ENCODE assay signal across 1 cellular context in the genomic region with DNA sequence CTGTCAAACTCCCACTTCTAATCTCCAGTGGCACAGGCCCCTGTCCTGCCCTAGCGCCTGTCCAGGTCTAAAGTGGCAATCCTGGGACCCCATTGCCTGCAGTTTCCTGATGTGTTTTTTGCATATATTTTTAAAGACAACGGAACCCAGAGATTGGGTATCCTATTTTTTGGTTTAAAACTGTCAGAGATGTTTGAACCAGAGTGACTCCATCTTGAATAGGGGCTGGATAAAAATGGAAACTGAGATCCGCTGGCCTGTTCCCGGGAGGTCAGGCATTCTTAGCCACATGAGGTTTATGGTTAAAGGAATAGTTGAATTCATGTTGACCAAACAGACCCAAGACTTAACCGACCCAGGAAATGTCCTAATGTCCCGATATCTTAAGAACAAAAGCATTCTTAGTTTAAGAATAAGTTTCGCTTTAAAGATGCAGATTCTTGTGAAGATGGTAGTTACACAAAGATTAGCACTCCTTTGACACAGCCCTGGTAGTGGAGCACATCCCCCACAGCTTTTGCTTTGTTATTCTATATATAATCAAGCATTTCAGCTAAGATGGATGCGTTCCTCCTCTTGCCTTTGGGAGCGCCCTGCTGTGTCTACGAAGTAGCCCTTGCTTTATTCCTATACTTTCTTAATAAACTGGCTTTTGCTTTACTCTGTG.
A peak's percentile ranks its signal among the peaks of the same experiment; 100 is the strongest.
TF ChIP-seq lines count a peak whose summit lies in the region.

No MANE protein-coding gene starts in this region.

TF ChIP-seq in WTC11, 78 proteins besides CTCF, POLR2A, EP300 and RAD21 (continued from another document and continues in another):
- TF ChIP-seq, protein P1, sequence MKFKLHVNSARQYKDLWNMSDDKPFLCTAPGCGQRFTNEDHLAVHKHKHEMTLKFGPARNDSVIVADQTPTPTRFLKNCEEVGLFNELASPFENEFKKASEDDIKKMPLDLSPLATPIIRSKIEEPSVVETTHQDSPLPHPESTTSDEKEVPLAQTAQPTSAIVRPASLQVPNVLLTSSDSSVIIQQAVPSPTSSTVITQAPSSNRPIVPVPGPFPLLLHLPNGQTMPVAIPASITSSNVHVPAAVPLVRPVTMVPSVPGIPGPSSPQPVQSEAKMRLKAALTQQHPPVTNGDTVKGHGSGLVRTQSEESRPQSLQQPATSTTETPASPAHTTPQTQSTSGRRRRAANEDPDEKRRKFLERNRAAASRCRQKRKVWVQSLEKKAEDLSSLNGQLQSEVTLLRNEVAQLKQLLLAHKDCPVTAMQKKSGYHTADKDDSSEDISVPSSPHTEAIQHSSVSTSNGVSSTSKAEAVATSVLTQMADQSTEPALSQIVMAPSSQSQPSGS (CRISPR knock-in tag; IDR thresholded peaks at IDR 0.05; ENCODE audit: borderline replicate concordance, low read depth), result no peak
- TF ChIP-seq ZNF423 (CRISPR knock-in tag; IDR thresholded peaks at IDR 0.05) (peak; percentile 89), GRHL2 (CRISPR knock-in tag; IDR thresholded peaks at IDR 0.05; ENCODE audit: insufficient replicate concordance, severe bottlenecking) (peak; percentile 79), TEAD4 (CRISPR knock-in tag; IDR thresholded peaks at IDR 0.05) (no peak), NFYB (CRISPR knock-in tag; conservative IDR thresholded peaks at IDR 0.05; ENCODE audit: low read depth) (no peak), NR2C2 (CRISPR knock-in tag; IDR thresholded peaks at IDR 0.05) (no peak), SMAD3 (CRISPR knock-in tag; IDR thresholded peaks at IDR 0.05; ENCODE audit: borderline replicate concordance) (no peak), JUN (CRISPR knock-in tag; IDR thresholded peaks at IDR 0.05) (no peak), FOXK1 (CRISPR knock-in tag; IDR thresholded peaks at IDR 0.05) (no peak), NR3C1 (CRISPR knock-in tag; conservative IDR thresholded peaks at IDR 0.05; ENCODE audit: low read depth) (no peak), CBFB (CRISPR knock-in tag; IDR thresholded peaks at IDR 0.05; ENCODE audit: low read depth) (no peak), CREM (CRISPR knock-in tag; IDR thresholded peaks at IDR 0.05) (no peak), ZNF121 (CRISPR knock-in tag; IDR thresholded peaks at IDR 0.05) (no peak), ESRRA (CRISPR knock-in tag; IDR thresholded peaks at IDR 0.05; ENCODE audit: borderline replicate concordance) (no peak), ZNF317 (CRISPR knock-in tag; IDR thresholded peaks at IDR 0.05; ENCODE audit: borderline replicate concordance, low read depth) (no peak), JAZF1 (CRISPR knock-in tag; IDR thresholded peaks at IDR 0.05) (no peak), RORB (CRISPR knock-in tag; IDR thresholded peaks at IDR 0.05) (no peak), SP1 (CRISPR knock-in tag; conservative IDR thresholded peaks at IDR 0.05) (no peak), GABPB1 (CRISPR knock-in tag; IDR thresholded peaks at IDR 0.05) (no peak), FOXJ3 (CRISPR knock-in tag; IDR thresholded peaks at IDR 0.05; ENCODE audit: borderline replicate concordance) (0 out of 2 replicates have a peak, but pooled peaks have one; percentile 45), EMX1 (CRISPR knock-in tag; IDR thresholded peaks at IDR 0.05) (peak; percentile 79; the same call in 1 of the 2 replicates), SOX15 (CRISPR knock-in tag; IDR thresholded peaks at IDR 0.05) (no peak), ZBTB21 (CRISPR knock-in tag; IDR thresholded peaks at IDR 0.05; ENCODE audit: borderline replicate concordance) (no peak), ETV6 (CRISPR knock-in tag; IDR thresholded peaks at IDR 0.05) (no peak), ZNF219 (CRISPR knock-in tag; IDR thresholded peaks at IDR 0.05; ENCODE audit: borderline replicate concordance) (no peak), NR1H2 (CRISPR knock-in tag; IDR thresholded peaks at IDR 0.05) (no peak), ZNF263 (CRISPR knock-in tag; IDR thresholded peaks at IDR 0.05; ENCODE audit: low read depth) (no peak), MXD4 (CRISPR knock-in tag; IDR thresholded peaks at IDR 0.05; ENCODE audit: borderline replicate concordance) (peak; percentile 99)
- TF ChIP-seq, protein P2, sequence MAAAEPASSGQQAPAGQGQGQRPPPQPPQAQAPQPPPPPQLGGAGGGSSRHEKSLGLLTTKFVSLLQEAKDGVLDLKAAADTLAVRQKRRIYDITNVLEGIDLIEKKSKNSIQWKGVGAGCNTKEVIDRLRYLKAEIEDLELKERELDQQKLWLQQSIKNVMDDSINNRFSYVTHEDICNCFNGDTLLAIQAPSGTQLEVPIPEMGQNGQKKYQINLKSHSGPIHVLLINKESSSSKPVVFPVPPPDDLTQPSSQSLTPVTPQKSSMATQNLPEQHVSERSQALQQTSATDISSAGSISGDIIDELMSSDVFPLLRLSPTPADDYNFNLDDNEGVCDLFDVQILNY (CRISPR knock-in tag; IDR thresholded peaks at IDR 0.05), result no peak
- TF ChIP-seq, protein P3, sequence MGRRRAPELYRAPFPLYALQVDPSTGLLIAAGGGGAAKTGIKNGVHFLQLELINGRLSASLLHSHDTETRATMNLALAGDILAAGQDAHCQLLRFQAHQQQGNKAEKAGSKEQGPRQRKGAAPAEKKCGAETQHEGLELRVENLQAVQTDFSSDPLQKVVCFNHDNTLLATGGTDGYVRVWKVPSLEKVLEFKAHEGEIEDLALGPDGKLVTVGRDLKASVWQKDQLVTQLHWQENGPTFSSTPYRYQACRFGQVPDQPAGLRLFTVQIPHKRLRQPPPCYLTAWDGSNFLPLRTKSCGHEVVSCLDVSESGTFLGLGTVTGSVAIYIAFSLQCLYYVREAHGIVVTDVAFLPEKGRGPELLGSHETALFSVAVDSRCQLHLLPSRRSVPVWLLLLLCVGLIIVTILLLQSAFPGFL (CRISPR knock-in tag; IDR thresholded peaks at IDR 0.05; ENCODE audit: borderline replicate concordance), result no peak
- TF ChIP-seq, protein P4, sequence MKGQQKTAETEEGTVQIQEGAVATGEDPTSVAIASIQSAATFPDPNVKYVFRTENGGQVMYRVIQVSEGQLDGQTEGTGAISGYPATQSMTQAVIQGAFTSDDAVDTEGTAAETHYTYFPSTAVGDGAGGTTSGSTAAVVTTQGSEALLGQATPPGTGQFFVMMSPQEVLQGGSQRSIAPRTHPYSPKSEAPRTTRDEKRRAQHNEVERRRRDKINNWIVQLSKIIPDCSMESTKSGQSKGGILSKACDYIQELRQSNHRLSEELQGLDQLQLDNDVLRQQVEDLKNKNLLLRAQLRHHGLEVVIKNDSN (CRISPR knock-in tag; IDR thresholded peaks at IDR 0.05), result no peak
- TF ChIP-seq, protein P5, sequence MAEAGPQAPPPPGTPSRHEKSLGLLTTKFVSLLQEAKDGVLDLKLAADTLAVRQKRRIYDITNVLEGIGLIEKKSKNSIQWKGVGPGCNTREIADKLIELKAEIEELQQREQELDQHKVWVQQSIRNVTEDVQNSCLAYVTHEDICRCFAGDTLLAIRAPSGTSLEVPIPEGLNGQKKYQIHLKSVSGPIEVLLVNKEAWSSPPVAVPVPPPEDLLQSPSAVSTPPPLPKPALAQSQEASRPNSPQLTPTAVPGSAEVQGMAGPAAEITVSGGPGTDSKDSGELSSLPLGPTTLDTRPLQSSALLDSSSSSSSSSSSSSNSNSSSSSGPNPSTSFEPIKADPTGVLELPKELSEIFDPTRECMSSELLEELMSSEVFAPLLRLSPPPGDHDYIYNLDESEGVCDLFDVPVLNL (CRISPR knock-in tag; IDR thresholded peaks at IDR 0.05; ENCODE audit: borderline replicate concordance, low read depth), result no peak
- TF ChIP-seq, protein P6, sequence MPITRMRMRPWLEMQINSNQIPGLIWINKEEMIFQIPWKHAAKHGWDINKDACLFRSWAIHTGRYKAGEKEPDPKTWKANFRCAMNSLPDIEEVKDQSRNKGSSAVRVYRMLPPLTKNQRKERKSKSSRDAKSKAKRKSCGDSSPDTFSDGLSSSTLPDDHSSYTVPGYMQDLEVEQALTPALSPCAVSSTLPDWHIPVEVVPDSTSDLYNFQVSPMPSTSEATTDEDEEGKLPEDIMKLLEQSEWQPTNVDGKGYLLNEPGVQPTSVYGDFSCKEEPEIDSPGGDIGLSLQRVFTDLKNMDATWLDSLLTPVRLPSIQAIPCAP (CRISPR knock-in tag; IDR thresholded peaks at IDR 0.05), result no peak
- TF ChIP-seq, protein P7, sequence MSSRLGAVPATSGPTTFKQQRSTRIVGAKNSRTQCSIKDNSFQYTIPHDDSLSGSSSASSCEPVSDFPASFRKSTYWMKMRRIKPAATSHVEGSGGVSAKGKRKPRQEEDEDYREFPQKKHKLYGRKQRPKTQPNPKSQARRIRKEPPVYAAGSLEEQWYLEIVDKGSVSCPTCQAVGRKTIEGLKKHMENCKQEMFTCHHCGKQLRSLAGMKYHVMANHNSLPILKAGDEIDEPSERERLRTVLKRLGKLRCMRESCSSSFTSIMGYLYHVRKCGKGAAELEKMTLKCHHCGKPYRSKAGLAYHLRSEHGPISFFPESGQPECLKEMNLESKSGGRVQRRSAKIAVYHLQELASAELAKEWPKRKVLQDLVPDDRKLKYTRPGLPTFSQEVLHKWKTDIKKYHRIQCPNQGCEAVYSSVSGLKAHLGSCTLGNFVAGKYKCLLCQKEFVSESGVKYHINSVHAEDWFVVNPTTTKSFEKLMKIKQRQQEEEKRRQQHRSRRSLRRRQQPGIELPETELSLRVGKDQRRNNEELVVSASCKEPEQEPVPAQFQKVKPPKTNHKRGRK (CRISPR knock-in tag; IDR thresholded peaks at IDR 0.05; ENCODE audit: borderline replicate concordance), result no peak
- TF ChIP-seq, protein P8, sequence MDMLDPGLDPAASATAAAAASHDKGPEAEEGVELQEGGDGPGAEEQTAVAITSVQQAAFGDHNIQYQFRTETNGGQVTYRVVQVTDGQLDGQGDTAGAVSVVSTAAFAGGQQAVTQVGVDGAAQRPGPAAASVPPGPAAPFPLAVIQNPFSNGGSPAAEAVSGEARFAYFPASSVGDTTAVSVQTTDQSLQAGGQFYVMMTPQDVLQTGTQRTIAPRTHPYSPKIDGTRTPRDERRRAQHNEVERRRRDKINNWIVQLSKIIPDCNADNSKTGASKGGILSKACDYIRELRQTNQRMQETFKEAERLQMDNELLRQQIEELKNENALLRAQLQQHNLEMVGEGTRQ (CRISPR knock-in tag; IDR thresholded peaks at IDR 0.05), result no peak
- TF ChIP-seq, protein P9, sequence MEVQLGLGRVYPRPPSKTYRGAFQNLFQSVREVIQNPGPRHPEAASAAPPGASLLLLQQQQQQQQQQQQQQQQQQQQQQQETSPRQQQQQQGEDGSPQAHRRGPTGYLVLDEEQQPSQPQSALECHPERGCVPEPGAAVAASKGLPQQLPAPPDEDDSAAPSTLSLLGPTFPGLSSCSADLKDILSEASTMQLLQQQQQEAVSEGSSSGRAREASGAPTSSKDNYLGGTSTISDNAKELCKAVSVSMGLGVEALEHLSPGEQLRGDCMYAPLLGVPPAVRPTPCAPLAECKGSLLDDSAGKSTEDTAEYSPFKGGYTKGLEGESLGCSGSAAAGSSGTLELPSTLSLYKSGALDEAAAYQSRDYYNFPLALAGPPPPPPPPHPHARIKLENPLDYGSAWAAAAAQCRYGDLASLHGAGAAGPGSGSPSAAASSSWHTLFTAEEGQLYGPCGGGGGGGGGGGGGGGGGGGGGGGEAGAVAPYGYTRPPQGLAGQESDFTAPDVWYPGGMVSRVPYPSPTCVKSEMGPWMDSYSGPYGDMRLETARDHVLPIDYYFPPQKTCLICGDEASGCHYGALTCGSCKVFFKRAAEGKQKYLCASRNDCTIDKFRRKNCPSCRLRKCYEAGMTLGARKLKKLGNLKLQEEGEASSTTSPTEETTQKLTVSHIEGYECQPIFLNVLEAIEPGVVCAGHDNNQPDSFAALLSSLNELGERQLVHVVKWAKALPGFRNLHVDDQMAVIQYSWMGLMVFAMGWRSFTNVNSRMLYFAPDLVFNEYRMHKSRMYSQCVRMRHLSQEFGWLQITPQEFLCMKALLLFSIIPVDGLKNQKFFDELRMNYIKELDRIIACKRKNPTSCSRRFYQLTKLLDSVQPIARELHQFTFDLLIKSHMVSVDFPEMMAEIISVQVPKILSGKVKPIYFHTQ (CRISPR knock-in tag; IDR thresholded peaks at IDR 0.05), result peak; percentile 44; the same call in 1 of the 2 replicates
- TF ChIP-seq, protein P10, sequence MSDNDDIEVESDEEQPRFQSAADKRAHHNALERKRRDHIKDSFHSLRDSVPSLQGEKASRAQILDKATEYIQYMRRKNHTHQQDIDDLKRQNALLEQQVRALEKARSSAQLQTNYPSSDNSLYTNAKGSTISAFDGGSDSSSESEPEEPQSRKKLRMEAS (CRISPR knock-in tag; IDR thresholded peaks at IDR 0.05), result no peak
- TF ChIP-seq, protein P11, sequence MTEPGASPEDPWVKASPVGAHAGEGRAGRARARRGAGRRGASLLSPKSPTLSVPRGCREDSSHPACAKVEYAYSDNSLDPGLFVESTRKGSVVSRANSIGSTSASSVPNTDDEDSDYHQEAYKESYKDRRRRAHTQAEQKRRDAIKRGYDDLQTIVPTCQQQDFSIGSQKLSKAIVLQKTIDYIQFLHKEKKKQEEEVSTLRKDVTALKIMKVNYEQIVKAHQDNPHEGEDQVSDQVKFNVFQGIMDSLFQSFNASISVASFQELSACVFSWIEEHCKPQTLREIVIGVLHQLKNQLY (CRISPR knock-in tag; IDR thresholded peaks at IDR 0.05), result no peak
- TF ChIP-seq, protein P12, sequence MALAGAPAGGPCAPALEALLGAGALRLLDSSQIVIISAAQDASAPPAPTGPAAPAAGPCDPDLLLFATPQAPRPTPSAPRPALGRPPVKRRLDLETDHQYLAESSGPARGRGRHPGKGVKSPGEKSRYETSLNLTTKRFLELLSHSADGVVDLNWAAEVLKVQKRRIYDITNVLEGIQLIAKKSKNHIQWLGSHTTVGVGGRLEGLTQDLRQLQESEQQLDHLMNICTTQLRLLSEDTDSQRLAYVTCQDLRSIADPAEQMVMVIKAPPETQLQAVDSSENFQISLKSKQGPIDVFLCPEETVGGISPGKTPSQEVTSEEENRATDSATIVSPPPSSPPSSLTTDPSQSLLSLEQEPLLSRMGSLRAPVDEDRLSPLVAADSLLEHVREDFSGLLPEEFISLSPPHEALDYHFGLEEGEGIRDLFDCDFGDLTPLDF (CRISPR knock-in tag; IDR thresholded peaks at IDR 0.05), result no peak
- TF ChIP-seq, protein P13, sequence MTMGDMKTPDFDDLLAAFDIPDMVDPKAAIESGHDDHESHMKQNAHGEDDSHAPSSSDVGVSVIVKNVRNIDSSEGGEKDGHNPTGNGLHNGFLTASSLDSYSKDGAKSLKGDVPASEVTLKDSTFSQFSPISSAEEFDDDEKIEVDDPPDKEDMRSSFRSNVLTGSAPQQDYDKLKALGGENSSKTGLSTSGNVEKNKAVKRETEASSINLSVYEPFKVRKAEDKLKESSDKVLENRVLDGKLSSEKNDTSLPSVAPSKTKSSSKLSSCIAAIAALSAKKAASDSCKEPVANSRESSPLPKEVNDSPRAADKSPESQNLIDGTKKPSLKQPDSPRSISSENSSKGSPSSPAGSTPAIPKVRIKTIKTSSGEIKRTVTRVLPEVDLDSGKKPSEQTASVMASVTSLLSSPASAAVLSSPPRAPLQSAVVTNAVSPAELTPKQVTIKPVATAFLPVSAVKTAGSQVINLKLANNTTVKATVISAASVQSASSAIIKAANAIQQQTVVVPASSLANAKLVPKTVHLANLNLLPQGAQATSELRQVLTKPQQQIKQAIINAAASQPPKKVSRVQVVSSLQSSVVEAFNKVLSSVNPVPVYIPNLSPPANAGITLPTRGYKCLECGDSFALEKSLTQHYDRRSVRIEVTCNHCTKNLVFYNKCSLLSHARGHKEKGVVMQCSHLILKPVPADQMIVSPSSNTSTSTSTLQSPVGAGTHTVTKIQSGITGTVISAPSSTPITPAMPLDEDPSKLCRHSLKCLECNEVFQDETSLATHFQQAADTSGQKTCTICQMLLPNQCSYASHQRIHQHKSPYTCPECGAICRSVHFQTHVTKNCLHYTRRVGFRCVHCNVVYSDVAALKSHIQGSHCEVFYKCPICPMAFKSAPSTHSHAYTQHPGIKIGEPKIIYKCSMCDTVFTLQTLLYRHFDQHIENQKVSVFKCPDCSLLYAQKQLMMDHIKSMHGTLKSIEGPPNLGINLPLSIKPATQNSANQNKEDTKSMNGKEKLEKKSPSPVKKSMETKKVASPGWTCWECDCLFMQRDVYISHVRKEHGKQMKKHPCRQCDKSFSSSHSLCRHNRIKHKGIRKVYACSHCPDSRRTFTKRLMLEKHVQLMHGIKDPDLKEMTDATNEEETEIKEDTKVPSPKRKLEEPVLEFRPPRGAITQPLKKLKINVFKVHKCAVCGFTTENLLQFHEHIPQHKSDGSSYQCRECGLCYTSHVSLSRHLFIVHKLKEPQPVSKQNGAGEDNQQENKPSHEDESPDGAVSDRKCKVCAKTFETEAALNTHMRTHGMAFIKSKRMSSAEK (CRISPR knock-in tag; IDR thresholded peaks at IDR 0.05; ENCODE audit: borderline replicate concordance), result peak; percentile 80; the same call in 1 of the 2 replicates
